14 cellular contexts compared by ENCODE assay signal in the genomic region with DNA sequence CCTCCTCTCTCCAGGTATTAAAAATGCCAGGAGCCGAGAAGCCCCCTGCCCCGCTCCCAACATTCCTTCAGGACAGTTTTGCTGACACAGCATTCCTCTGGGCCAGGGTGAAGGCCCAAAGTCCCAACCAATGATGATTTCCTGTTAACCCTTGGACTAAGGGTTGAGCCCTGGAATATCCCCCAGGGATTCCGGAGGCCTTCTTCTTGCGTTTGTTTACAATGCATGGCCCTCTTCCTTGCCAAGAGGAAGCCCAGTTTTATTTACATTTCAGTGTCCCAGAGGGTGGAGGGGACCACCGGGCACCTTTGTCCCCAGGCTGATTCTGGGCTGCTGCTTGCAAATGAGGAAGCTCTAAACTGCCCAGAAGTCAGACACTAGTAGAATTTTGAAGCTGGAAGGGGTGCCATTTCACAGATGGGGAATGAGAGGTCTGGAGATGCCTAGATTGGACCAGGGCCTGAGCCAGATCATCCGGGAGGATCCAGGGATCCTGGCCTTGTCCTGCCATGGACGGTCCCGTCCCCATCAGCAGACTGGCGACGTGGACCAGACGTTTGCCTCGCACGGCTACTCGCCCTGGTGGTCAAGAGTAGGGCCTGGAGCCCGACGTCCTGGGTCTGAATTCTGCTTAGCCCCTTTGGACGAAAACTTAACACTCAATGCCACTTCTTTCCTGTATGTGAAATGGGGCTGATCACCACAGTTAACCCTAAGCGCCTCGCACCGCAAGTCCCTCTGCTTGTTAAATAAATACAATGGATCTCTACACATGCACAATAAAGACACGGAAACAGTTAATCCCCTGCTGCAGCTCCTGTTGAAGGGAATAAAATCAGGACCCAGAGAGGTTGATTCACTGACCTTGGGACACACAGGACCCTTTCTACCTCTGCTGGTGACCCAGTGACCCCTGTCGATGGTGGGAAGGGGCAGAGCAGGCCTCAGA. TPM values are rescaled to one million over a fixed set of nuclear protein-coding genes. Genes with fewer than 3 reads are reported as not detected.
DNase-seq lines count a peak whose midpoint lies in the region; ATAC-seq and TF ChIP-seq lines count a peak whose summit lies in the region.
"Had no signal": no experiment of that assay in that cellular context is flagged by ENCODE, and none has a peak within 500 bp of the region (broad histone marks: within the 10 kb centered on the region; RNA-seq: fewer than 3 reads in every experiment).

No MANE protein-coding gene starts in this region.

- H3K79me2 ChIP-seq in hepatocyte (peaks cover 29% of the 10 kb centered on the region), neural progenitor cell (ENCODE audit: low read depth) (peaks cover 7% of the 10 kb centered on the region)

- H3K27me3 Mint-ChIP-seq in CD4-positive, alpha-beta memory T cell = peaks cover 24 to 41% of the 10 kb centered on the region in 2 donors
- H3K27me3 Mint-ChIP-seq in neural progenitor cell (ENCODE audit: insufficient read depth, low read depth) = peaks cover 30% of the 10 kb centered on the region

- no peak overlapping the region for H3K27ac Mint-ChIP-seq in CD4-positive, alpha-beta memory T cell
- H3K27ac Mint-ChIP-seq in neural progenitor cell = peak overlapping the region; percentile 66
- H3K27ac Mint-ChIP-seq: activated naive CD8-positive, alpha-beta T cell treated with anti-CD3 and anti-CD28 coated beads, Interleukin-2, amount 10 ng/mL, durations not matched to agents 7 days and 5 days; CD4-positive, CD25-positive, alpha-beta regulatory T cell had no signal

- CTCF ChIA-PET in CD4-positive, alpha-beta memory T cell (lab: Charles Lee; ENCODE audit: partially characterized antibody) = no interaction called here

- H3K9me2 ChIP-seq in hepatocyte (replicated peaks; ENCODE audit: insufficient read depth) = no peaks in the 10 kb centered on the region

- H4K20me1 ChIP-seq in hepatocyte (ENCODE audit: insufficient read depth, poor library complexity, severe bottlenecking) (peaks cover 9% of the 10 kb centered on the region), neural progenitor cell (ENCODE audit: low read depth) (peaks cover 28% of the 10 kb centered on the region)

- H3K4me3 Mint-ChIP-seq in CD4-positive, alpha-beta memory T cell = peak overlapping the region in 6 of 8 donors; percentile 5 to 61 (median 38)
- peak overlapping the region; percentile 81 for H3K4me3 Mint-ChIP-seq in neural progenitor cell

- intact Hi-C loops in CD4-positive, alpha-beta memory T cell (cut with micrococcal nuclease) = no loop called here

- H2AFZ ChIP-seq in hepatocyte = no peak overlapping the region
- H2AFZ ChIP-seq in neural progenitor cell (replicated peaks) = no peak overlapping the region
- H2AFZ ChIP-seq: PC-9 had no signal

- H3K4me1 Mint-ChIP-seq in CD4-positive, alpha-beta memory T cell = peaks cover 0 to 3% (median 0%) of the 10 kb centered on the region in 4 donors
- peaks cover 48% of the 10 kb centered on the region for H3K4me1 Mint-ChIP-seq in neural progenitor cell
- H3K4me1 Mint-ChIP-seq: activated naive CD8-positive, alpha-beta T cell treated with anti-CD3 and anti-CD28 coated beads, Interleukin-2, amount 10 ng/mL, durations not matched to agents 7 days and 5 days had no signal

- TF ChIP-seq CTCF in hepatocyte (IDR thresholded peaks at IDR 0.05; ENCODE audit: poor library complexity) = no peak
- TF ChIP-seq CTCF in neural progenitor cell (IDR thresholded peaks at IDR 0.05) = no peak

- 63% methylated on average over 22 of the region's 22 CpGs for WGBS in hepatocyte (ENCODE audit: low lambda C conversion rate, missing lambda C conversion rate)

- no peaks in the 10 kb centered on the region for H3K9me3 Mint-ChIP-seq in CD4-positive, alpha-beta memory T cell
- H3K9me3 Mint-ChIP-seq in neural progenitor cell = no peaks in the 10 kb centered on the region
- H3K9me3 Mint-ChIP-seq: activated naive CD8-positive, alpha-beta T cell treated with anti-CD3 and anti-CD28 coated beads, Interleukin-2, amount 10 ng/mL, durations not matched to agents 7 days and 5 days; CD4-positive, CD25-positive, alpha-beta regulatory T cell had no signal

- H3K27ac ChIP-seq in CD4-positive, alpha-beta memory T cell (ENCODE audit: low read depth, low read length) = no peak overlapping the region
- H3K27ac ChIP-seq in hepatocyte (peak overlapping the region; percentile 41), neural progenitor cell (no peak overlapping the region)
- H3K27ac ChIP-seq: PC-9 had no signal

- peak overlapping the region; percentile 92 for H3K4me2 ChIP-seq in hepatocyte
- H3K4me2 ChIP-seq in neural progenitor cell = peak overlapping the region; percentile 77

- peaks cover 6% of the 10 kb centered on the region for H3K27me3 ChIP-seq in CD4-positive, alpha-beta memory T cell (ENCODE audit: insufficient read depth, low read length)
- no peaks in the 10 kb centered on the region for H3K27me3 ChIP-seq in hepatocyte
- peaks cover 27% of the 10 kb centered on the region for H3K27me3 ChIP-seq in neural progenitor cell

- ATAC-seq in GM19463 (IDR thresholded peaks at IDR 0.05; ENCODE audit: unreplicated experiment) = no peak

- peaks cover 15% of the 10 kb centered on the region for H3F3A ChIP-seq in neural progenitor cell (ENCODE audit: low read depth)

- POLR2A ChIA-PET in CD4-positive, alpha-beta memory T cell (lab: Charles Lee; ENCODE audit: partially characterized antibody) = no interaction called here

- H3K4me3 ChIP-seq in CD4-positive, alpha-beta memory T cell (ENCODE audit: low read length in 2 of 2) = no peak overlapping the region
- H3K4me3 ChIP-seq in hepatocyte (no peak overlapping the region), neural progenitor cell (no peak overlapping the region)
- H3K4me3 ChIP-seq: PC-9 had no signal

- no peaks in the 10 kb centered on the region for H3K9me3 ChIP-seq in CD4-positive, alpha-beta memory T cell (ENCODE audit: control insufficient read depth in 1 of 2, low read length in 2 of 2)
- H3K9me3 ChIP-seq in hepatocyte (ENCODE audit: low read depth) = no peaks in the 10 kb centered on the region
- no peaks in the 10 kb centered on the region for H3K9me3 ChIP-seq in neural progenitor cell (ENCODE audit: low read depth)

- no peaks in the 10 kb centered on the region for H3K36me3 Mint-ChIP-seq in CD4-positive, alpha-beta memory T cell
- H3K36me3 Mint-ChIP-seq in neural progenitor cell = peaks cover 4% of the 10 kb centered on the region
- H3K36me3 Mint-ChIP-seq: activated naive CD8-positive, alpha-beta T cell treated with anti-CD3 and anti-CD28 coated beads, Interleukin-2, amount 10 ng/mL, durations not matched to agents 7 days and 5 days; CD4-positive, CD25-positive, alpha-beta regulatory T cell had no signal

- H3K4me1 ChIP-seq in CD4-positive, alpha-beta memory T cell (ENCODE audit: insufficient read depth, low read length) = no peaks in the 10 kb centered on the region
- H3K4me1 ChIP-seq in hepatocyte (ENCODE audit: insufficient read depth) (peaks cover 65% of the 10 kb centered on the region), neural progenitor cell (peaks cover 19% of the 10 kb centered on the region)

- H3K9ac ChIP-seq in neural progenitor cell = no peak overlapping the region

- H3K36me3 ChIP-seq in CD4-positive, alpha-beta memory T cell (ENCODE audit: insufficient read depth, low read length) = no peaks in the 10 kb centered on the region
- H3K36me3 ChIP-seq in hepatocyte (replicated peaks; ENCODE audit: insufficient read depth, low read depth) (no peaks in the 10 kb centered on the region), neural progenitor cell (no peaks in the 10 kb centered on the region)

- DNase-seq in CD4-positive, alpha-beta memory T cell = no peak
- DNase-seq in RPMI8226 = peak; percentile 1
- DNase-seq in hepatocyte (ENCODE audit: low spot score) = peak; percentile 59
- DNase-seq in neural progenitor cell (ENCODE audit: low spot score) = peak; percentile 44
- no peak for DNase-seq in LoVo (ENCODE audit: low spot score)
- no peak for DNase-seq in middle frontal gyrus (ENCODE audit: extremely low spot score, low spot score)
- DNase-seq in putamen (ENCODE audit: low spot score) = no peak
- DNase-seq: activated naive CD8-positive, alpha-beta T cell treated with anti-CD3 and anti-CD28 coated beads, Interleukin-2, amount 10 ng/mL, durations not matched to agents 7 days and 5 days; CD4-positive, CD25-positive, alpha-beta regulatory T cell; KBM-7; NCI-H2081 treated with DMSO at 0.1 percent for 48 hours had no signal

RNA-seq across cellular contexts. Expression of gene CIBAR2, which starts 55.6 kb away (rescaled TPM):
- not detected for total RNA-seq in CD4-positive, alpha-beta memory T cell
- not detected for polyA plus RNA-seq in CD4-positive, alpha-beta memory T cell
- total RNA-seq in hepatocyte (0.13 TPM in 1 of 2 replicates, not detected in the other), neural progenitor cell (ENCODE audit: low replicate concordance) (0.43 TPM in 1 of 2 replicates, not detected in the other)
- polyA plus RNA-seq in hepatocyte = not detected in 2 replicates
- total RNA-seq: activated naive CD8-positive, alpha-beta T cell treated with anti-CD3 and anti-CD28 coated beads, Interleukin-2, amount 10 ng/mL, durations not matched to agents 7 days and 5 days; CD4-positive, CD25-positive, alpha-beta regulatory T cell; PC-9; T-helper 2 cell treated with Interferon-gamma antibody and Interleukin-4, amounts not matched to agents 100 ng/mL and 5 ng/mL, for 36 hours had no signal
- polyA plus RNA-seq: CD4-positive, CD25-positive, alpha-beta regulatory T cell had no signal

Comparison
In these comparisons a context has a peak if more than half of its experiments do, and no peak if none do; other contexts are left out.
1. DNase-seq: peak in RPMI8226 (single experiment), hepatocyte (single experiment) and neural progenitor cell (single experiment); none in CD4-positive, alpha-beta memory T cell (0 of 5), LoVo (single experiment), middle frontal gyrus (single experiment) and putamen (single experiment).